ENCODE assay signal across 8 cellular contexts in genomic region chr12:47742253-47742825, GRCh38. TPM values are rescaled to one million over a fixed set of nuclear protein-coding genes. Genes with fewer than 3 reads are reported as not detected.
A peak's percentile ranks its signal among the peaks of the same experiment; 100 is the strongest.
DNase-seq lines count a peak whose midpoint lies in the region; ATAC-seq and TF ChIP-seq lines count a peak whose summit lies in the region.

No MANE protein-coding gene starts in this region.

- no peak overlapping the region for H3K4me3 Mint-ChIP-seq in stimulated activated memory B cell treated with anti-CD40 and anti-IgM and Interleukin-4, amounts not matched to agents 10 μg/mL and 1 μg/mL and 100 μg/mL, for 72 hours

- H3K36me3 ChIP-seq in RWPE2 (ENCODE audit: low read depth): no peaks in the 10 kb centered on the region

- peak; percentile 96 for TF ChIP-seq CTCF in RWPE2 (IDR thresholded peaks at IDR 0.05; ENCODE audit: poor library complexity, severe bottlenecking)

- H3K36me3 Mint-ChIP-seq in stimulated activated memory B cell treated with anti-CD40 and anti-IgM and Interleukin-4, amounts not matched to agents 10 μg/mL and 1 μg/mL and 100 μg/mL, for 72 hours: peaks cover under 1% of the 10 kb centered on the region

- peaks cover 66% of the 10 kb centered on the region for H3K4me1 Mint-ChIP-seq in stimulated activated memory B cell treated with anti-CD40 and anti-IgM and Interleukin-4, amounts not matched to agents 10 μg/mL and 1 μg/mL and 100 μg/mL, for 72 hours

- no peak overlapping the region for H3K27ac ChIP-seq in RWPE2 (ENCODE audit: poor library complexity, severe bottlenecking)

- no peak overlapping the region for H3K4me3 ChIP-seq in RWPE2 (ENCODE audit: severe bottlenecking)

- H3K27ac Mint-ChIP-seq in stimulated activated memory B cell treated with anti-CD40 and anti-IgM and Interleukin-4, amounts not matched to agents 10 μg/mL and 1 μg/mL and 100 μg/mL, for 72 hours: no peak overlapping the region

- intact Hi-C loops in Right ventricle myocardium superior (cut with DNase I) (no loop called here), left cardiac atrium (cut with DNase I) (no loop called here), left ventricle myocardium superior (cut with micrococcal nuclease) (no loop called here)

- ATAC-seq in Right ventricle myocardium superior (ENCODE audit: poor library complexity) (no peak), left cardiac atrium (no peak), RWPE2 (ENCODE audit: low read depth) (peak; percentile 31; the same call in 2 of the 3 replicates), left ventricle myocardium superior (no peak)
- no peak for ATAC-seq in stimulated activated memory B cell treated with anti-CD40 and anti-IgM and Interleukin-4, amounts not matched to agents 10 μg/mL and 1 μg/mL and 100 μg/mL, for 72 hours

- H3K9me3 Mint-ChIP-seq in stimulated activated memory B cell treated with anti-CD40 and anti-IgM and Interleukin-4, amounts not matched to agents 10 μg/mL and 1 μg/mL and 100 μg/mL, for 72 hours: no peaks in the 10 kb centered on the region

- peak; percentile 73 for DNase-seq in Right ventricle myocardium superior
- no peak for DNase-seq in left cardiac atrium
- DNase-seq in RWPE2 (ENCODE audit: low spot score): no peak
- DNase-seq in activated naive CD4-positive, alpha-beta T cell (lab: John Stamatoyannopoulos, UW): peak; percentile 42 to 73 (median 68)
- DNase-seq in left ventricle myocardium superior: peak; percentile 62
- DNase-seq in stimulated activated CD4-positive, alpha-beta T cell treated with anti-CD3 and anti-CD28 coated beads, Interleukin-2, amount 100 ng/mL, for 24 hours: peak; percentile 85 to 86
- no peak for DNase-seq in cerebellar nuclear complex (lab: John Stamatoyannopoulos, UW)

- peaks cover 3% of the 10 kb centered on the region for H3K4me1 ChIP-seq in RWPE2 (ENCODE audit: insufficient read depth, poor library complexity, severe bottlenecking)

- no peaks in the 10 kb centered on the region for H3K27me3 ChIP-seq in RWPE2 (ENCODE audit: insufficient read depth, poor library complexity, severe bottlenecking)

- no peaks in the 10 kb centered on the region for H3K9me3 ChIP-seq in RWPE2 (ENCODE audit: severe bottlenecking)

- no peaks in the 10 kb centered on the region for H3K27me3 Mint-ChIP-seq in stimulated activated memory B cell treated with anti-CD40 and anti-IgM and Interleukin-4, amounts not matched to agents 10 μg/mL and 1 μg/mL and 100 μg/mL, for 72 hours

RNA-seq across cellular contexts. Expression of gene RAPGEF3, which starts 16.3 kb away (rescaled TPM):
- total RNA-seq in Right ventricle myocardium superior: 30.6 TPM
- 10 to 100 TPM; 27.3 to 35.9 TPM for total RNA-seq in left cardiac atrium
- 37.6 TPM for total RNA-seq in left ventricle myocardium superior

RNA-seq across cellular contexts. Expression of gene ENDOU, which starts 17.0 kb away (rescaled TPM):
- total RNA-seq in Right ventricle myocardium superior (0.11 TPM), left cardiac atrium (under 1 TPM; 0.62 to 0.68 TPM), left ventricle myocardium superior (0.30 TPM)

RNA-seq across cellular contexts. Expression of gene SLC48A1, which starts 30.7 kb away (rescaled TPM):
- 26.8 TPM for total RNA-seq in Right ventricle myocardium superior
- 10 to 100 TPM; 22.1 to 28.9 TPM for total RNA-seq in left cardiac atrium
- 23.7 TPM for total RNA-seq in left ventricle myocardium superior

RNA-seq across cellular contexts. Expression of gene RPAP3, which starts 36.5 kb away (rescaled TPM):
- total RNA-seq in Right ventricle myocardium superior: 22.7 TPM
- total RNA-seq in left cardiac atrium: 10 to 100 TPM; 22.7 to 22.8 TPM
- 19.9 TPM for total RNA-seq in left ventricle myocardium superior

Comparison
In these comparisons a context has a peak if more than half of its experiments do, and no peak if none do; other contexts are left out.
1. DNase-seq: peak in Right ventricle myocardium superior (single experiment), activated naive CD4-positive, alpha-beta T cell (4 of 4), left ventricle myocardium superior (single experiment) and stimulated activated CD4-positive, alpha-beta T cell treated with anti-CD3 and anti-CD28 coated beads, Interleukin-2, amount 100 ng/mL, for 24 hours (2 of 2); none in left cardiac atrium (single experiment), RWPE2 (single experiment) and cerebellar nuclear complex (0 of 2).